Comparison of ENCODE assay signal across 28 cellular contexts in genomic region chr2:15023231-15023630, GRCh38.
"Had no signal": no experiment of that assay in that cellular context is flagged by ENCODE, and none has a peak within 500 bp of the region (broad histone marks: within the 10 kb centered on the region; RNA-seq: fewer than 3 reads in every experiment).

No MANE protein-coding gene starts in this region.

- H3K4me1 ChIP-seq: heart left ventricle, left ventricle myocardium inferior, right atrium auricular region, uterus had no signal

- H3K4me3 ChIP-seq: cardiac muscle cell, coronary artery, dorsolateral prefrontal cortex, heart left ventricle, left ventricle myocardium inferior, lung, mucosa of descending colon, right atrium auricular region, uterus had no signal

- H3K27ac Mint-ChIP-seq: activated CD4-positive, alpha-beta memory T cell treated with anti-CD3 and anti-CD28 coated beads, Interleukin-2, amount 10 ng/mL, durations not matched to agents 7 days and 5 days; activated CD4-positive, alpha-beta T cell treated with anti-CD3 and anti-CD28 coated beads, Interleukin-2, amount 10 ng/mL, durations not matched to agents 7 days and 5 days; activated T-helper 17 cell treated with anti-CD3 and anti-CD28 coated beads, Interleukin-2, amount 50 U/mL, for 72 hours; natural killer cell treated with Interleukin-12 subunit alpha and Interleukin-12 subunit beta and Interleukin-15 and Interleukin-18, amount 100 ng/mL, for 72 hours; T-helper 1 cell treated with Interleukin-12 subunit alpha and Interleukin-12 subunit beta and Interleukin-4 antibody, amounts not matched to agents 30 μg/mL and 1 μg/mL, for 36 hours; type B pancreatic cell had no signal

- H3K27me3 ChIP-seq: cardiac muscle cell, dorsolateral prefrontal cortex, heart left ventricle, right atrium auricular region, uterus had no signal

- H3K4me3 Mint-ChIP-seq: activated CD4-positive, alpha-beta memory T cell treated with anti-CD3 and anti-CD28 coated beads, Interleukin-2, amount 10 ng/mL, durations not matched to agents 7 days and 5 days; activated CD4-positive, alpha-beta T cell treated with anti-CD3 and anti-CD28 coated beads, Interleukin-2, amount 10 ng/mL, durations not matched to agents 7 days and 5 days; activated T-cell treated with anti-CD3 and anti-CD28 coated beads, Interleukin-2, amount 50 U/mL, for 4 hours; activated T-helper 17 cell treated with anti-CD3 and anti-CD28 coated beads, Interleukin-2, amount 50 U/mL, for 72 hours; natural killer cell treated with Interleukin-12 subunit alpha and Interleukin-12 subunit beta and Interleukin-15 and Interleukin-18, amount 100 ng/mL, for 72 hours; T-helper 1 cell treated with Interleukin-12 subunit alpha and Interleukin-12 subunit beta and Interleukin-4 antibody, amounts not matched to agents 30 μg/mL and 1 μg/mL, for 36 hours; type B pancreatic cell had no signal

- H3K27ac ChIP-seq: cardiac muscle cell, coronary artery, dorsolateral prefrontal cortex, heart left ventricle, left ventricle myocardium inferior, right atrium auricular region, uterus had no signal

- H3K36me3 ChIP-seq: cardiac muscle cell, heart left ventricle, left ventricle myocardium inferior, right atrium auricular region, uterus had no signal

- DNase-seq: activated CD4-positive, alpha-beta memory T cell treated with anti-CD3 and anti-CD28 coated beads, Interleukin-2, amount 10 ng/mL, durations not matched to agents 7 days and 5 days; activated CD4-positive, alpha-beta T cell treated with anti-CD3 and anti-CD28 coated beads, Interleukin-2, amount 10 ng/mL, durations not matched to agents 7 days and 5 days; activated CD4-positive, CD25-positive, alpha-beta regulatory T cell treated with anti-CD3 and anti-CD28 coated beads, Interleukin-2, amount 50 U/mL, for 72 hours; activated CD8-positive, alpha-beta memory T cell treated with anti-CD3 and anti-CD28 coated beads, Interleukin-2, amount 50 U/mL, for 48 hours; activated gamma-delta T cell treated with Interleukin-2 at 50 U/mL for 16 hours; activated naive CD4-positive, alpha-beta T cell treated with anti-CD3 and anti-CD28 coated beads, Interleukin-2, amount 50 U/mL, for 16 hours; activated T-cell treated with anti-CD3 and anti-CD28 coated beads, Interleukin-2, amount 50 U/mL, for 4 hours; amniotic stem cell; cerebellar nuclear complex; dorsolateral prefrontal cortex; effector memory CD4-positive, alpha-beta T cell; erythroblast; heart left ventricle; left ventricle myocardium inferior; mucosa of descending colon; stimulated activated CD4-positive, alpha-beta T cell treated with anti-CD3 and anti-CD28 coated beads, Interleukin-4, amount 100 ng/mL, for 1 hour; stimulated activated naive CD8-positive, alpha-beta T cell treated with anti-CD3 and anti-CD28 coated beads, Interleukin-15, Interleukin-2, amounts not matched to agents 100 U/mL and 50 U/mL, for 24 hours; SW 1271; T-helper 9 cell; uterus had no signal

- H3K9me3 ChIP-seq: heart left ventricle, left ventricle myocardium inferior, mucosa of descending colon, right atrium auricular region, uterus had no signal

- H3K4me1 Mint-ChIP-seq: activated CD4-positive, alpha-beta memory T cell treated with anti-CD3 and anti-CD28 coated beads, Interleukin-2, amount 10 ng/mL, durations not matched to agents 7 days and 5 days; activated CD4-positive, alpha-beta T cell treated with anti-CD3 and anti-CD28 coated beads, Interleukin-2, amount 10 ng/mL, durations not matched to agents 7 days and 5 days; activated T-helper 17 cell treated with anti-CD3 and anti-CD28 coated beads, Interleukin-2, amount 50 U/mL, for 72 hours had no signal

- H3K9me3 Mint-ChIP-seq: activated CD4-positive, alpha-beta memory T cell treated with anti-CD3 and anti-CD28 coated beads, Interleukin-2, amount 10 ng/mL, durations not matched to agents 7 days and 5 days; activated T-cell treated with anti-CD3 and anti-CD28 coated beads, Interleukin-2, amount 50 U/mL, for 4 hours; activated T-helper 17 cell treated with anti-CD3 and anti-CD28 coated beads, Interleukin-2, amount 50 U/mL, for 72 hours; natural killer cell treated with Interleukin-12 subunit alpha and Interleukin-12 subunit beta and Interleukin-15 and Interleukin-18, amount 100 ng/mL, for 72 hours; T-helper 1 cell treated with Interleukin-12 subunit alpha and Interleukin-12 subunit beta and Interleukin-4 antibody, amounts not matched to agents 30 μg/mL and 1 μg/mL, for 36 hours; type B pancreatic cell had no signal

- ATAC-seq: activated T-cell treated with anti-CD3 and anti-CD28 coated beads, Interleukin-2, amount 50 U/mL, for 4 hours; activated T-helper 17 cell treated with anti-CD3 and anti-CD28 coated beads, Interleukin-2, amount 50 U/mL, for 72 hours; heart left ventricle; mucosa of descending colon; natural killer cell treated with Interleukin-12 subunit alpha and Interleukin-12 subunit beta and Interleukin-15 and Interleukin-18, amount 100 ng/mL, for 72 hours; stimulated activated naive CD8-positive, alpha-beta T cell treated with anti-CD3 and anti-CD28 coated beads, Interleukin-15, Interleukin-2, amounts not matched to agents 100 U/mL and 50 U/mL, for 24 hours had no signal

- H3K36me3 Mint-ChIP-seq: natural killer cell treated with Interleukin-12 subunit alpha and Interleukin-12 subunit beta and Interleukin-15 and Interleukin-18, amount 100 ng/mL, for 72 hours; type B pancreatic cell had no signal
